Comparison of ENCODE assay signal across 8 cellular contexts in genomic region chr18:35407871-35408481, GRCh38. TPM values are rescaled to one million over a fixed set of nuclear protein-coding genes. Genes with fewer than 3 reads are reported as not detected.
A peak's percentile ranks its signal among the peaks of the same experiment; 100 is the strongest.
DNase-seq lines count a peak whose midpoint lies in the region; ATAC-seq and TF ChIP-seq lines count a peak whose summit lies in the region.

No MANE protein-coding gene starts in this region.

- H3K9me3 ChIP-seq in adrenal gland (replicated peaks in 1 of 3) = no peaks in the 10 kb centered on the region
- H3K9me3 ChIP-seq in left ventricle myocardium inferior (replicated peaks) = no peaks in the 10 kb centered on the region

- H3K36me3 ChIP-seq in adrenal gland (replicated peaks in 1 of 2) (no peaks in the 10 kb centered on the region), left ventricle myocardium inferior (no peaks in the 10 kb centered on the region)

- H3K4me1 ChIP-seq in adrenal gland (replicated peaks in 1 of 2) = no peaks in the 10 kb centered on the region
- peaks cover 12% of the 10 kb centered on the region for H3K4me1 ChIP-seq in left ventricle myocardium inferior

- DNase-seq in Daoy (ENCODE audit: low read depth) (peak; percentile 60), LoVo (ENCODE audit: low spot score) (peak; percentile 79), OCI-M1 (lab: John Stamatoyannopoulos, UW) (peak; percentile 85), adrenal gland (peak; percentile 30 to 74 (median 57)), left ventricle myocardium inferior (no peak), sciatic nerve (ENCODE audit: low spot score) (no peak), posterior vena cava (ENCODE audit: low spot score) (no peak)

- ATAC-seq in GM21529 (IDR thresholded peaks at IDR 0.05; ENCODE audit: unreplicated experiment) (peak; percentile 55), sciatic nerve (peak; percentile 89)

- TF ChIP-seq CTCF in adrenal gland (IDR thresholded peaks at IDR 0.05) (peak; percentile 61 to 88 (median 76)), left ventricle myocardium inferior (IDR thresholded peaks at IDR 0.05; ENCODE audit: borderline replicate concordance) (peak; percentile 84)

- H3K27ac ChIP-seq in adrenal gland (no peak overlapping the region), left ventricle myocardium inferior (replicated peaks) (no peak overlapping the region)

- intact Hi-C loops in adrenal gland (cut with DNase I) = loop anchor here in 1 of 2 donors (5.0 to 10.0 kb wide), 2 partner anchors 89 to 537 kb away; partner anchors contain the start of gene INO80C
- intact Hi-C loops in left ventricle myocardium inferior (cut with micrococcal nuclease) = loop anchor here (10.0 kb wide), 1 partner anchor 177 kb away; the partner anchor contains the start of gene GALNT1
- intact Hi-C loops in sciatic nerve (cut with DNase I) = no loop called here
- intact Hi-C loops in posterior vena cava (cut with DNase I) = no loop called here

- H3K4me3 ChIP-seq in adrenal gland = no peak overlapping the region
- no peak overlapping the region for H3K4me3 ChIP-seq in left ventricle myocardium inferior

- 29 to 34% (median 30%) methylated on average over 5 of the region's 5 CpGs for WGBS in adrenal gland, 4 donors

- H3K27me3 ChIP-seq in adrenal gland = no peaks in the 10 kb centered on the region
- no peaks in the 10 kb centered on the region for H3K27me3 ChIP-seq in left ventricle myocardium inferior (ENCODE audit: low read depth)

- no peak for TF ChIP-seq POLR2A in adrenal gland (IDR thresholded peaks at IDR 0.05)

RNA-seq across cellular contexts. Expression of gene ZNF396, which starts 30.8 kb away (rescaled TPM):
- 0.74 and 5.4 TPM in 2 replicates for total RNA-seq in Daoy (2014; rRNA removed; shearing (Covaris generic))
- total RNA-seq in adrenal gland (1 to 10 TPM in 7 of 8 donors, under 1 TPM in 1; 0.61 to 9.9 (median 4.5) TPM), left ventricle myocardium inferior (0.71 TPM), sciatic nerve (4.1 TPM), posterior vena cava (1 to 10 TPM; 1.7 to 3.4 TPM)
- polyA plus RNA-seq in adrenal gland = 1 to 10 TPM; 2.5 to 3.8 (median 3.3) TPM

Comparison
In these comparisons a context has a peak if more than half of its experiments do, and no peak if none do; other contexts are left out.
1. DNase-seq: peak in Daoy (single experiment), LoVo (single experiment), OCI-M1 (single experiment) and adrenal gland (7 of 7); none in left ventricle myocardium inferior (single experiment), sciatic nerve (single experiment) and posterior vena cava (single experiment).